18 cellular contexts compared by ENCODE assay signal in the genomic region with DNA sequence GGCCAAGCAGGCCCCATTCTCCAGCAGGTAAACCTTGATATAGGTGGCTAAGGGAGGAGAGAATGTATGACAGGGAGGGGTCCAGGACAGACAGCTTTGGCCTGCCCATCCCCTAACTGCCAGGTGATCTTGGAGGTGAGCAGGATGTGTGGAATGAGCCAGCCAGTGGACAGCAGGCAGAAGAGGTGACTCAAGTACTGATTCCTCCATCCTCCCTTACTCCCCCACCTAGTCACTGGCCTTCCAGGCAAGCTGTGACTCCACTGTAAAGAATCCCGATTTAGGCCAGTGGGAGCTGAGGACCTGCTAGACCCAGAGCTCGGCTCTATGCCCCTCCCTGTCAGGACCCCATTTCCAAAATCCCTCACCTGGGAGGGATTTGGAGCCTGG. TPM values are rescaled to one million over a fixed set of nuclear protein-coding genes. Genes with fewer than 3 reads are reported as not detected.
DNase-seq lines count a peak whose midpoint lies in the region; ATAC-seq and TF ChIP-seq lines count a peak whose summit lies in the region.
"Had no signal": no experiment of that assay in that cellular context is flagged by ENCODE, and none has a peak within 500 bp of the region (broad histone marks: within the 10 kb centered on the region; RNA-seq: fewer than 3 reads in every experiment).

No MANE protein-coding gene starts in this region.

- peaks cover 28% of the 10 kb centered on the region for H3K4me1 Mint-ChIP-seq in CD8-positive, alpha-beta T cell (ENCODE audit: low read depth)
- H3K4me1 Mint-ChIP-seq in activated naive CD8-positive, alpha-beta T cell treated with anti-CD3 and anti-CD28 coated beads, Interleukin-2, amount 10 ng/mL, durations not matched to agents 7 days and 5 days: peaks cover 35% of the 10 kb centered on the region
- peaks cover 20 to 28% of the 10 kb centered on the region in 2 donors for H3K4me1 Mint-ChIP-seq in natural killer cell
- H3K4me1 Mint-ChIP-seq: H9 had no signal

- POLR2A ChIA-PET in CD8-positive, alpha-beta T cell (lab: Charles Lee): no interaction called here
- POLR2A ChIA-PET in activated naive CD8-positive, alpha-beta T cell treated with anti-CD3 and anti-CD28 coated beads, Interleukin-2, amount 10 ng/mL, durations not matched to agents 7 days and 5 days (lab: Charles Lee): interaction anchor here (1.0 to 1.4 kb wide), 4 partner anchors 9 to 234 kb away, joined by 3 to 8 read pairs (median 4); a partner anchor contains a TSS

- H3K27ac Mint-ChIP-seq in CD8-positive, alpha-beta T cell: peak overlapping the region; percentile 76
- H3K27ac Mint-ChIP-seq in activated naive CD8-positive, alpha-beta T cell treated with anti-CD3 and anti-CD28 coated beads, Interleukin-2, amount 10 ng/mL, durations not matched to agents 7 days and 5 days: peak overlapping the region; percentile 85
- peak overlapping the region; percentile 46 to 80 for H3K27ac Mint-ChIP-seq in natural killer cell
- H3K27ac Mint-ChIP-seq: H9 had no signal

- no peak overlapping the region for H3K27ac ChIP-seq in CD8-positive, alpha-beta T cell (ENCODE audit: low read depth, low read length)
- H3K27ac ChIP-seq: HL-60, PC-9, testis had no signal

- no peak overlapping the region for H3K4me3 Mint-ChIP-seq in CD8-positive, alpha-beta T cell
- no peak overlapping the region for H3K4me3 Mint-ChIP-seq in activated naive CD8-positive, alpha-beta T cell treated with anti-CD3 and anti-CD28 coated beads, Interleukin-2, amount 10 ng/mL, durations not matched to agents 7 days and 5 days
- no peak overlapping the region for H3K4me3 Mint-ChIP-seq in natural killer cell
- H3K4me3 Mint-ChIP-seq: activated CD4-positive, alpha-beta T cell treated with anti-CD3 and anti-CD28 coated beads, Interleukin-2, amount 10 ng/mL, durations not matched to agents 24 days and 14 days; H9 had no signal

- no peak for DNase-seq in CD8-positive, alpha-beta T cell
- DNase-seq in HPDE6-E6E7 (ENCODE audit: extremely low spot score) (peak; percentile 64), natural killer cell (no peak), NCI-H2029 treated with DMSO at 0.1 percent for 48 hours (lab: John Stamatoyannopoulos, UW) (no peak), GM19238 (ENCODE audit: insufficient read length, low spot score) (no peak), NCI-H2029 (lab: John Stamatoyannopoulos, UW) (no peak)
- DNase-seq in activated naive CD8-positive, alpha-beta T cell treated with anti-CD3 and anti-CD28 coated beads, Interleukin-2, amount 10 ng/mL, durations not matched to agents 7 days and 5 days: no peak
- DNase-seq: BE2C, DMS53, H9, hypothalamus, NCI-H1092, NCI-H748 treated with DMSO at 0.1 percent for 48 hours, testis had no signal

- H3K36me3 Mint-ChIP-seq in CD8-positive, alpha-beta T cell: no peaks in the 10 kb centered on the region
- peaks cover 4% of the 10 kb centered on the region for H3K36me3 Mint-ChIP-seq in activated naive CD8-positive, alpha-beta T cell treated with anti-CD3 and anti-CD28 coated beads, Interleukin-2, amount 10 ng/mL, durations not matched to agents 7 days and 5 days
- H3K36me3 Mint-ChIP-seq in natural killer cell: no peaks in the 10 kb centered on the region

- no peaks in the 10 kb centered on the region for H3K9me3 Mint-ChIP-seq in CD8-positive, alpha-beta T cell
- H3K9me3 Mint-ChIP-seq in activated naive CD8-positive, alpha-beta T cell treated with anti-CD3 and anti-CD28 coated beads, Interleukin-2, amount 10 ng/mL, durations not matched to agents 7 days and 5 days: no peaks in the 10 kb centered on the region
- H3K9me3 Mint-ChIP-seq in natural killer cell: no peaks in the 10 kb centered on the region
- H3K9me3 Mint-ChIP-seq: activated CD4-positive, alpha-beta T cell treated with anti-CD3 and anti-CD28 coated beads, Interleukin-2, amount 10 ng/mL, durations not matched to agents 24 days and 14 days; activated T-helper 1 cell treated with anti-CD3 and anti-CD28 coated beads, Interleukin-12 subunit alpha, Interleukin-12 subunit beta, Interleukin-2, Interleukin-4 antibody, amounts not matched to agents 30 ng/mL and 10 ng/mL and 1 ng/mL, durations not matched to agents 14 hours and 24 hours and 36 hours; H9 had no signal

- H3K27me3 ChIP-seq in CD8-positive, alpha-beta T cell (ENCODE audit: insufficient read depth, low read length): no peaks in the 10 kb centered on the region
- H3K27me3 ChIP-seq: BE2C, testis had no signal

- peaks cover 17% of the 10 kb centered on the region for H3K4me1 ChIP-seq in CD8-positive, alpha-beta T cell (ENCODE audit: insufficient read depth, low read length)

- no peak overlapping the region for H3K4me3 ChIP-seq in CD8-positive, alpha-beta T cell (ENCODE audit: low read depth, low read length)
- H3K4me3 ChIP-seq: PC-9, testis had no signal

- intact Hi-C loops in CD8-positive, alpha-beta T cell (cut with DNase I, micrococcal nuclease): loop anchor here (1.0 to 5.0 kb wide), 3 partner anchors 34 to 40 kb away; a partner anchor contains a TSS
- intact Hi-C loops in natural killer cell (cut with micrococcal nuclease): no loop called here

- H3K9me3 ChIP-seq in CD8-positive, alpha-beta T cell (ENCODE audit: low read length): no peaks in the 10 kb centered on the region
- H3K9me3 ChIP-seq: BE2C, testis had no signal

- H3K27me3 Mint-ChIP-seq in CD8-positive, alpha-beta T cell (ENCODE audit: low read depth): no peaks in the 10 kb centered on the region
- no peaks in the 10 kb centered on the region for H3K27me3 Mint-ChIP-seq in activated naive CD8-positive, alpha-beta T cell treated with anti-CD3 and anti-CD28 coated beads, Interleukin-2, amount 10 ng/mL, durations not matched to agents 7 days and 5 days
- no peaks in the 10 kb centered on the region for H3K27me3 Mint-ChIP-seq in natural killer cell (ENCODE audit: low read depth in 2 of 2)
- H3K27me3 Mint-ChIP-seq: activated CD4-positive, alpha-beta T cell treated with anti-CD3 and anti-CD28 coated beads, Interleukin-2, amount 10 ng/mL, durations not matched to agents 24 days and 14 days had no signal

- TF ChIP-seq CTCF in CD8-positive, alpha-beta T cell (IDR thresholded peaks at IDR 0.05): no peak
- TF ChIP-seq CTCF in natural killer cell (IDR thresholded peaks at IDR 0.05): no peak

- CTCF ChIA-PET in CD8-positive, alpha-beta T cell (lab: Charles Lee): interaction anchor here (1.4 to 1.6 kb wide), 2 partner anchors 16 to 41 kb away, joined by 5 to 6 read pairs; no protein-coding TSS in a partner anchor

- ATAC-seq in CD8-positive, alpha-beta T cell: no peak
- no peak for ATAC-seq in activated naive CD8-positive, alpha-beta T cell treated with anti-CD3 and anti-CD28 coated beads, Interleukin-2, amount 10 ng/mL, durations not matched to agents 7 days and 5 days (ENCODE audit: low read depth)
- ATAC-seq in natural killer cell: no peak

- H3K36me3 ChIP-seq in CD8-positive, alpha-beta T cell (ENCODE audit: insufficient read depth, low read length): no peaks in the 10 kb centered on the region

RNA-seq across cellular contexts. Expression of a gene that starts 36.6 kb away (rescaled TPM):
- total RNA-seq in CD8-positive, alpha-beta T cell: under 1 TPM; 0.64 to 0.68 TPM
- total RNA-seq in activated naive CD8-positive, alpha-beta T cell treated with anti-CD3 and anti-CD28 coated beads, Interleukin-2, amount 10 ng/mL, durations not matched to agents 7 days and 5 days: 1 to 10 TPM; 6.9 TPM
- total RNA-seq in natural killer cell: 1 to 10 TPM in 2 of 3 donors, under 1 TPM in 1; 0.56 to 2.1 (median 1.1) TPM
